ENCODE assay signal across 1 cellular context in the genomic region with DNA sequence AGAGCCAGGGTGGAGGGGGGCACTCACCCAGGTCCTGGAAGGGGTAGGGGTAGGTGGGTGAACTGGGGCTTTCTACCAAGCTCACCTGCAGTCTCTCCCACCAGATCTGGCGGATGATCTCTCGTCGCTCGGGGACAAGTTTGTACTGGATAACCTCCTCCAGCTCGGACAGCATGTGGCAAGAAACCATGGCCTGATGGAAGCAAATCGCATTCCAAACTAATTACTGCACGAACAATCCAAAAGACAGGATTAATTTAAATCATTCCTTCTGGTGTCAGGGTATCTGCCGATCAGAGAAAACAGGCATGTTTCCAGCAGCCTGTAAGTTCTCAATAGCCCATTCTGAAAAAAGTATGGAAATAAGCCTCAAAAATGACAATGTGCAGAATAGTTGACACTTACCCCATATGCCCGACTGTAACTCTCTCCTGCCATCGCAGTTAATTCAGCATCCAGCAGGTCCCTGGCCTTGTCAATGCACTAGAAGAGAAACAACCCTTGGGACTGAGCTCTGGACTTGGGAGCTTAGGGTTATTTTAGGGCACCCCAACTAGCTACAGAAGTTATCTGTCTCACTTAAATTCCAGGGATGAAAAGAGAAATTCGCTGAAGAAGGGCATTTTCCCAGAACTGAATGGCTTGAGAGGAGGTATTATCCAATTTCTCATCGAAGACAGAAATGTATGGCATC.
TF ChIP-seq lines count a peak whose summit lies in the region.

No MANE protein-coding gene starts in this region.

TF ChIP-seq in SK-N-SH, 30 proteins besides CTCF, POLR2A, EP300 and RAD21 (continued from another document):
- TF ChIP-seq GABPA (IDR thresholded peaks at IDR 0.05; ENCODE audit: low read depth): no peak
- peak; percentile 80 for TF ChIP-seq RCOR1 (IDR thresholded peaks at IDR 0.05; ENCODE audit: low read length)
- no peak for TF ChIP-seq YY1 (IDR thresholded peaks at IDR 0.05; ENCODE audit: low read depth)
- TF ChIP-seq TCF12 (IDR thresholded peaks at IDR 0.05): peak; percentile 17; the same call in 1 of the 2 replicates
